10 cellular contexts compared by ENCODE assay signal in genomic region chr6:90025418-90026089, GRCh38.
DNase-seq lines count a peak whose midpoint lies in the region; ATAC-seq and TF ChIP-seq lines count a peak whose summit lies in the region.
"Had no signal": no experiment of that assay in that cellular context is flagged by ENCODE, and none has a peak within 500 bp of the region (broad histone marks: within the 10 kb centered on the region; RNA-seq: fewer than 3 reads in every experiment).

No MANE protein-coding gene starts in this region.

- peak overlapping the region; percentile 71 for H3K4me3 Mint-ChIP-seq in activated naive CD8-positive, alpha-beta T cell
- peak overlapping the region in 3 of 10 donors; percentile 18 to 30 (median 24) for H3K4me3 Mint-ChIP-seq in naive thymus-derived CD4-positive, alpha-beta T cell

- H3K4me3 ChIP-seq in naive thymus-derived CD4-positive, alpha-beta T cell (ENCODE audit: low read length), result no peak overlapping the region
- H3K4me3 ChIP-seq: heart right ventricle, upper lobe of left lung had no signal

- DNase-seq in AG20443 (ENCODE audit: low spot score) (peak; percentile 82), LHCN-M2 (ENCODE audit: low read depth) (peak; percentile 90), NCI-H1092 treated with DMSO at 0.1 percent for 48 hours (lab: John Stamatoyannopoulos, UW) (no peak), GM10266 (ENCODE audit: extremely low spot score) (no peak), middle frontal gyrus (ENCODE audit: extremely low spot score, low spot score) (no peak)
- DNase-seq in naive thymus-derived CD4-positive, alpha-beta T cell, result peak in 1 of 9 donors; percentile 48
- DNase-seq: heart right ventricle, upper lobe of left lung had no signal

- intact Hi-C loops in naive thymus-derived CD4-positive, alpha-beta T cell (cut with micrococcal nuclease), result loop anchor here in 1 of 2 donors (10.0 kb wide), 1 partner anchor 49 kb away; no protein-coding TSS in a partner anchor

- H3K27ac ChIP-seq in naive thymus-derived CD4-positive, alpha-beta T cell (ENCODE audit: low read depth, low read length), result no peak overlapping the region
- H3K27ac ChIP-seq: upper lobe of left lung had no signal

- POLR2A ChIA-PET in naive thymus-derived CD4-positive, alpha-beta T cell (lab: Charles Lee), result interaction anchor here (0.6 kb wide), 1 partner anchor 9 kb away, joined by 3 read pairs; no protein-coding TSS in a partner anchor

- peaks cover 94% of the 10 kb centered on the region for H3K4me1 Mint-ChIP-seq in activated naive CD8-positive, alpha-beta T cell (ENCODE audit: low read depth)
- H3K4me1 Mint-ChIP-seq in naive thymus-derived CD4-positive, alpha-beta T cell, result peaks cover 38 to 99% (median 90%) of the 10 kb centered on the region in 7 donors

- H3K36me3 ChIP-seq in naive thymus-derived CD4-positive, alpha-beta T cell (ENCODE audit: control insufficient read depth in 2 of 3, insufficient read depth in 3 of 3, low read length in 3 of 3), result peaks cover 0 to 25% (median 7%) of the 10 kb centered on the region in 3 experiments
- H3K36me3 ChIP-seq: heart right ventricle, upper lobe of left lung had no signal

- H3K27me3 Mint-ChIP-seq in activated naive CD8-positive, alpha-beta T cell, result no peaks in the 10 kb centered on the region
- no peaks in the 10 kb centered on the region for H3K27me3 Mint-ChIP-seq in naive thymus-derived CD4-positive, alpha-beta T cell

- TF ChIP-seq CTCF in GM10266 (IDR thresholded peaks at IDR 0.05; ENCODE audit: control insufficient read depth, insufficient read depth, low read depth, missing control alignments), result no peak

- CTCF ChIA-PET in naive thymus-derived CD4-positive, alpha-beta T cell (lab: Charles Lee), result interaction anchor here (0.5 kb wide), 1 partner anchor 273 kb away, joined by 3 read pairs; no protein-coding TSS in a partner anchor

- no peak for ATAC-seq in naive thymus-derived CD4-positive, alpha-beta T cell
- no peak for ATAC-seq in HG02884 (IDR thresholded peaks at IDR 0.05; ENCODE audit: unreplicated experiment)

- H3K9me3 ChIP-seq in naive thymus-derived CD4-positive, alpha-beta T cell (ENCODE audit: control insufficient read depth in 2 of 3, low read length in 3 of 3), result no peaks in the 10 kb centered on the region
- H3K9me3 ChIP-seq: heart right ventricle, upper lobe of left lung had no signal

- no peaks in the 10 kb centered on the region for H3K27me3 ChIP-seq in naive thymus-derived CD4-positive, alpha-beta T cell (ENCODE audit: control insufficient read depth in 2 of 2, insufficient read depth in 2 of 2, low read length in 2 of 2)
- H3K27me3 ChIP-seq: heart right ventricle, upper lobe of left lung had no signal

- peak overlapping the region; percentile 98 for H3K27ac Mint-ChIP-seq in activated naive CD8-positive, alpha-beta T cell
- peak overlapping the region in 8 of 9 donors; percentile 1 to 81 (median 50) for H3K27ac Mint-ChIP-seq in naive thymus-derived CD4-positive, alpha-beta T cell

- H3K9me3 Mint-ChIP-seq in activated naive CD8-positive, alpha-beta T cell (ENCODE audit: low read depth), result no peaks in the 10 kb centered on the region
- H3K9me3 Mint-ChIP-seq in naive thymus-derived CD4-positive, alpha-beta T cell, result peaks cover 0 to 5% (median 0%) of the 10 kb centered on the region in 11 donors

- peaks cover 39% of the 10 kb centered on the region for H3K36me3 Mint-ChIP-seq in activated naive CD8-positive, alpha-beta T cell
- peaks cover 12 to 50% (median 44%) of the 10 kb centered on the region in 5 donors for H3K36me3 Mint-ChIP-seq in naive thymus-derived CD4-positive, alpha-beta T cell

- H3K4me1 ChIP-seq in naive thymus-derived CD4-positive, alpha-beta T cell (ENCODE audit: control insufficient read depth in 2 of 2, insufficient read depth in 2 of 2, low read length in 2 of 2), result peaks cover 6 to 38% of the 10 kb centered on the region in 2 donors
- H3K4me1 ChIP-seq: upper lobe of left lung had no signal

Comparison
In these comparisons a context has a peak if more than half of its experiments do, and no peak if none do; other contexts are left out.
1. DNase-seq: peak in AG20443 (single experiment) and LHCN-M2 (single experiment); none in NCI-H1092 treated with DMSO at 0.1 percent for 48 hours (single experiment), GM10266 (single experiment) and middle frontal gyrus (single experiment).